Comparison of ENCODE assay signal across 1 cellular context in the genomic region with DNA sequence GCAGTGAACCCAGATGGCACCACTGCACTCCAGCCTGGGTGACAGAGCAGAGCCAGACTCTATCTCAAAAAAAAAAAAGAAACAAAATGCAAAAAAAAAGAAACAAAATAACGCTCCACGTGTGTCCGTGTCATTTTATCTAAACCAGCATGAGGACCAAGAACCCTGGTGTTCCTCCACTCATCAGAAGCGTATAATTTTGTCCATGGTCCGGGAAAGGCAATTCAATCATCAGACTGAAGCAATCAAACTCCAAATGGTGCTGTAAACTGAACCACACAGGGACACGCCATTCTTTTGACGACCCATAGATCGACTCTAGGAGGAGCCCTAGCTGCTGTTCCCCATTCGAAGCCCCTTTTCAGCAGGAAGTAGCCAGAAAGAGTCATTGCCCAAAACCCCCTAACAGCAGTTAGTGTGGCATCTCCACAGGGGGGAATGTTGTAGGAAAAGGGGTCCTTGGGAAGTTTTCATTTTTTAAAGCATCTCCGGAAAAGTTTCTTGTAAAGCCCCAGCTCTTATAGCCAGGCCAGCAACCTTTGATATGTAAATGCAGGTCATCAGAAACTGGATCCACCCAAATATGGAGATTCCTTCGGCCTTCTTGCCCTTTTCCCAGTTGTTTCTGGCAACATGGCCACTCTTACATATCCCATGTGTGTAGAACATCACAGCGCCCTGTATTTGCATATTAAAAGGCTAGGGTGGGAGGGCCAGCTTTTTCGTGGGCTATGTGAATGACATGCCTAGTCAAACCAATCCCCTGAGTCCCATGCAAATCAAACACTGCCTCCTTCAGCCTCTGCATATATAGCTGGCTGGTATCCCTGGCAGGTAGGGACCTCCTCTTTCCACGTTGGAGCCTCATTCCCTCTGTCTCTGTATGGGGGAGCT.
TF ChIP-seq lines count a peak whose summit lies in the region.

No MANE protein-coding gene starts in this region.

TF ChIP-seq in HepG2, 621 proteins besides CTCF, POLR2A, EP300 and RAD21:
- TF ChIP-seq FOSL2 (CRISPR knock-in tag; IDR thresholded peaks at IDR 0.05) (0 out of 2 replicates have a peak, but pooled peaks have one; percentile 9), ZFY (CRISPR knock-in tag; IDR thresholded peaks at IDR 0.05) (0 out of 2 replicates have a peak, but pooled peaks have one; percentile 20), SAP130 (CRISPR knock-in tag; IDR thresholded peaks at IDR 0.05; ENCODE audit: low read depth) (peak; percentile 9; the same call in 1 of the 2 replicates)
- TF ChIP-seq, protein P1, sequence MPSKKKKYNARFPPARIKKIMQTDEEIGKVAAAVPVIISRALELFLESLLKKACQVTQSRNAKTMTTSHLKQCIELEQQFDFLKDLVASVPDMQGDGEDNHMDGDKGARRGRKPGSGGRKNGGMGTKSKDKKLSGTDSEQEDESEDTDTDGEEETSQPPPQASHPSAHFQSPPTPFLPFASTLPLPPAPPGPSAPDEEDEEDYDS (CRISPR knock-in tag; IDR thresholded peaks at IDR 0.05) = peak; percentile 95
- TF ChIP-seq, protein P2, sequence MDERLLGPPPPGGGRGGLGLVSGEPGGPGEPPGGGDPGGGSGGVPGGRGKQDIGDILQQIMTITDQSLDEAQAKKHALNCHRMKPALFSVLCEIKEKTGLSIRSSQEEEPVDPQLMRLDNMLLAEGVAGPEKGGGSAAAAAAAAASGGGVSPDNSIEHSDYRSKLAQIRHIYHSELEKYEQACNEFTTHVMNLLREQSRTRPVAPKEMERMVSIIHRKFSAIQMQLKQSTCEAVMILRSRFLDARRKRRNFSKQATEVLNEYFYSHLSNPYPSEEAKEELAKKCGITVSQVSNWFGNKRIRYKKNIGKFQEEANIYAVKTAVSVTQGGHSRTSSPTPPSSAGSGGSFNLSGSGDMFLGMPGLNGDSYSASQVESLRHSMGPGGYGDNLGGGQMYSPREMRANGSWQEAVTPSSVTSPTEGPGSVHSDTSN (CRISPR knock-in tag; IDR thresholded peaks at IDR 0.05) = 0 out of 2 replicates have a peak, but pooled peaks have one; percentile 23
- TF ChIP-seq, protein P3, sequence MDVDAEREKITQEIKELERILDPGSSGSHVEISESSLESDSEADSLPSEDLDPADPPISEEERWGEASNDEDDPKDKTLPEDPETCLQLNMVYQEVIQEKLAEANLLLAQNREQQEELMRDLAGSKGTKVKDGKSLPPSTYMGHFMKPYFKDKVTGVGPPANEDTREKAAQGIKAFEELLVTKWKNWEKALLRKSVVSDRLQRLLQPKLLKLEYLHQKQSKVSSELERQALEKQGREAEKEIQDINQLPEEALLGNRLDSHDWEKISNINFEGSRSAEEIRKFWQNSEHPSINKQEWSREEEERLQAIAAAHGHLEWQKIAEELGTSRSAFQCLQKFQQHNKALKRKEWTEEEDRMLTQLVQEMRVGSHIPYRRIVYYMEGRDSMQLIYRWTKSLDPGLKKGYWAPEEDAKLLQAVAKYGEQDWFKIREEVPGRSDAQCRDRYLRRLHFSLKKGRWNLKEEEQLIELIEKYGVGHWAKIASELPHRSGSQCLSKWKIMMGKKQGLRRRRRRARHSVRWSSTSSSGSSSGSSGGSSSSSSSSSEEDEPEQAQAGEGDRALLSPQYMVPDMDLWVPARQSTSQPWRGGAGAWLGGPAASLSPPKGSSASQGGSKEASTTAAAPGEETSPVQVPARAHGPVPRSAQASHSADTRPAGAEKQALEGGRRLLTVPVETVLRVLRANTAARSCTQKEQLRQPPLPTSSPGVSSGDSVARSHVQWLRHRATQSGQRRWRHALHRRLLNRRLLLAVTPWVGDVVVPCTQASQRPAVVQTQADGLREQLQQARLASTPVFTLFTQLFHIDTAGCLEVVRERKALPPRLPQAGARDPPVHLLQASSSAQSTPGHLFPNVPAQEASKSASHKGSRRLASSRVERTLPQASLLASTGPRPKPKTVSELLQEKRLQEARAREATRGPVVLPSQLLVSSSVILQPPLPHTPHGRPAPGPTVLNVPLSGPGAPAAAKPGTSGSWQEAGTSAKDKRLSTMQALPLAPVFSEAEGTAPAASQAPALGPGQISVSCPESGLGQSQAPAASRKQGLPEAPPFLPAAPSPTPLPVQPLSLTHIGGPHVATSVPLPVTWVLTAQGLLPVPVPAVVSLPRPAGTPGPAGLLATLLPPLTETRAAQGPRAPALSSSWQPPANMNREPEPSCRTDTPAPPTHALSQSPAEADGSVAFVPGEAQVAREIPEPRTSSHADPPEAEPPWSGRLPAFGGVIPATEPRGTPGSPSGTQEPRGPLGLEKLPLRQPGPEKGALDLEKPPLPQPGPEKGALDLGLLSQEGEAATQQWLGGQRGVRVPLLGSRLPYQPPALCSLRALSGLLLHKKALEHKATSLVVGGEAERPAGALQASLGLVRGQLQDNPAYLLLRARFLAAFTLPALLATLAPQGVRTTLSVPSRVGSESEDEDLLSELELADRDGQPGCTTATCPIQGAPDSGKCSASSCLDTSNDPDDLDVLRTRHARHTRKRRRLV (CRISPR knock-in tag; IDR thresholded peaks at IDR 0.05) = peak; percentile 46; the same call in 1 of the 2 replicates
